Comparison of ENCODE assay signal across 9 cellular contexts in the genomic region with DNA sequence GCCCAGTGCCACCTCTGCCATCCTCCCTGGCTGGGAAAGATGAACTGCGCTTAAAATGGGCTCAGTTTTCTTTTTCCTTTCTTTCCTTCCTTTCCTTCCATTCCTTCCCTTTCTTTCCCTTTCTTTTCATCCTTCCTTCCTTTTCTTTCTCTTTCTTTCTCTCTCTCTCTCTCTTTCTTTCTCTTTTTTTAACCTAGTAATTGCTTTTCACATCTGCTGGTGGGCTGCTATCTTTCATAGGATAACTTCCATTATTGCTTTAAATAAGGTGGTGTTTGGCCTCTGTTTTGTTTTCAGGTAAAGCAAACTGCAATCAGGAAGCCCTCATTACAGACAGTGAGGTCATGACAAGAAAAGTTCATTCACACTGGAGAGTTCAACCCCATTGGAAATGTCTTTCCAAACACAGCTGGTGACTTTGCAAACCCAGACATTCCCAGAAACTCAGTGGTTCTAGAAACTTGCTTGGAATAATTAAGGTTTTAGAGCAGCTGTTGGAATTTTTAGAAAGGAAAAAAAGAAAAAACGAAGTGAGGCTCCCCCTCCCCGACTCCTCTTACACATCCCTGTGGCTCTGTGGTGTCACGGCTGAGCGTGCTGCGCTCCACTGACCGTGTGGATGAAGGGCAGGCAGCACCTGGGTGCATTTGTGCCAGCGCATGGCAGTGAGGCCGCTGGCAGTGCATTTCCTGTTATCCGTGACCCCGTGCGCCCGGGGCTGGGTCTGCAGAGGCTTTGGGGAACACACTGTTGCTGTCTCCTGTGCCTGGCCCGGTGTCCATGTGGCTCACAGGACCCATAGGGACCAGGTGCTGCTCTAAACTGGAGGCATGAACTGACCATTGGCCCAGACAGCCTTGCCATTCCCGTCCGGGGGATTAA.
DNase-seq lines count a peak whose midpoint lies in the region; ATAC-seq and TF ChIP-seq lines count a peak whose summit lies in the region.
"Had no signal": no experiment of that assay in that cellular context is flagged by ENCODE, and none has a peak within 500 bp of the region (broad histone marks: within the 10 kb centered on the region; RNA-seq: fewer than 3 reads in every experiment).

No MANE protein-coding gene starts in this region.

- H3K27me3 Mint-ChIP-seq in T-helper 17 cell: no peaks in the 10 kb centered on the region

- intact Hi-C loops in heart right ventricle (cut with DNase I): loop anchor here in 8 of 10 donors (2.0 to 10.0 kb wide), 6 partner anchors 48 to 157 kb away; a partner anchor contains a TSS

- peak; percentile 19 for ATAC-seq in GM21717 (IDR thresholded peaks at IDR 0.05; ENCODE audit: unreplicated experiment)
- ATAC-seq in T-helper 17 cell: no peak
- ATAC-seq in heart right ventricle: peak in 6 of 8 donors; percentile 16 to 46 (median 34)
- peak; percentile 4 for ATAC-seq in stimulated activated effector memory CD8-positive, alpha-beta T cell treated with anti-CD3 and anti-CD28 coated beads, Interleukin-12 subunit alpha, Interleukin-12 subunit beta, amount 100 ng/mL, for 72 hours
- ATAC-seq in HG02623 (IDR thresholded peaks at IDR 0.05; ENCODE audit: unreplicated experiment): no peak

- no peaks in the 10 kb centered on the region for H3K9me3 ChIP-seq in T-helper 17 cell (ENCODE audit: control insufficient read depth, low read length, poor library complexity, severe bottlenecking)
- H3K9me3 ChIP-seq in heart right ventricle: no peaks in the 10 kb centered on the region

- peak overlapping the region; percentile 98 for H3K27ac Mint-ChIP-seq in T-helper 17 cell
- peak overlapping the region; percentile 98 for H3K27ac Mint-ChIP-seq in stimulated activated effector memory CD8-positive, alpha-beta T cell treated with anti-CD3 and anti-CD28 coated beads, Interleukin-12 subunit alpha, Interleukin-12 subunit beta, amount 100 ng/mL, for 72 hours

- peaks cover 15 to 90% (median 52%) of the 10 kb centered on the region in 9 donors for H3K4me1 ChIP-seq in heart right ventricle

- peaks cover 0 to 4% (median 0%) of the 10 kb centered on the region in 9 donors for H3K36me3 ChIP-seq in heart right ventricle
- H3K36me3 ChIP-seq in H7 (replicated peaks; ENCODE audit: control insufficient read depth, insufficient read depth, low read length): no peaks in the 10 kb centered on the region

- no peaks in the 10 kb centered on the region for H3K27me3 ChIP-seq in heart right ventricle
- H3K27me3 ChIP-seq in H7 (ENCODE audit: control insufficient read depth, insufficient read depth, low read length): no peaks in the 10 kb centered on the region

- H3K36me3 Mint-ChIP-seq in T-helper 17 cell (ENCODE audit: low read depth): no peaks in the 10 kb centered on the region
- H3K36me3 Mint-ChIP-seq in stimulated activated effector memory CD8-positive, alpha-beta T cell treated with anti-CD3 and anti-CD28 coated beads, Interleukin-12 subunit alpha, Interleukin-12 subunit beta, amount 100 ng/mL, for 72 hours: peaks cover 52% of the 10 kb centered on the region

- no peaks in the 10 kb centered on the region for H3K9me3 Mint-ChIP-seq in stimulated activated effector memory CD8-positive, alpha-beta T cell treated with anti-CD3 and anti-CD28 coated beads, Interleukin-12 subunit alpha, Interleukin-12 subunit beta, amount 100 ng/mL, for 72 hours
- H3K9me3 Mint-ChIP-seq: neural crest cell had no signal

- no peak for DNase-seq in T-helper 17 cell
- DNase-seq in heart right ventricle: peak in 1 of 2 donors; percentile 34
- no peak for DNase-seq in stimulated activated effector memory CD8-positive, alpha-beta T cell treated with anti-CD3 and anti-CD28 coated beads, Interleukin-12 subunit alpha, Interleukin-12 subunit beta, amount 100 ng/mL, for 72 hours (ENCODE audit: low spot score in 2 of 2)
- no peak for DNase-seq in GM19238 (ENCODE audit: insufficient read length, low spot score)
- no peak for DNase-seq in H7
- no peak for DNase-seq in NCI-H1694 treated with DMSO at 0.1 percent for 48 hours (lab: John Stamatoyannopoulos, UW)

- peak overlapping the region in 1 of 10 donors; percentile 42 for H3K4me3 ChIP-seq in heart right ventricle
- no peak overlapping the region for H3K4me3 ChIP-seq in H7 (ENCODE audit: insufficient read depth, low read depth, low read length)

- H3K4me3 Mint-ChIP-seq in T-helper 17 cell: peak overlapping the region; percentile 90
- peak overlapping the region; percentile 69 for H3K4me3 Mint-ChIP-seq in stimulated activated effector memory CD8-positive, alpha-beta T cell treated with anti-CD3 and anti-CD28 coated beads, Interleukin-12 subunit alpha, Interleukin-12 subunit beta, amount 100 ng/mL, for 72 hours
- H3K4me3 Mint-ChIP-seq: neural crest cell had no signal

- WGBS in heart right ventricle, 2 donors: 65 to 69% methylated on average over 16 of the region's 16 CpGs

- peaks cover 59% of the 10 kb centered on the region for H3K4me1 Mint-ChIP-seq in T-helper 17 cell
- H3K4me1 Mint-ChIP-seq in stimulated activated effector memory CD8-positive, alpha-beta T cell treated with anti-CD3 and anti-CD28 coated beads, Interleukin-12 subunit alpha, Interleukin-12 subunit beta, amount 100 ng/mL, for 72 hours: peaks cover 72% of the 10 kb centered on the region

- TF ChIP-seq CTCF in heart right ventricle (IDR thresholded peaks at IDR 0.05): no peak

- H3K27ac ChIP-seq in heart right ventricle: peak overlapping the region; percentile 39 to 98 (median 78)

Comparison
In these comparisons a context has a peak if more than half of its experiments do, and no peak if none do; other contexts are left out.
1. ATAC-seq: peak in GM21717 (single experiment), heart right ventricle (6 of 8) and stimulated activated effector memory CD8-positive, alpha-beta T cell treated with anti-CD3 and anti-CD28 coated beads, Interleukin-12 subunit alpha, Interleukin-12 subunit beta, amount 100 ng/mL, for 72 hours (single experiment); none in T-helper 17 cell (single experiment) and HG02623 (single experiment).